In genomic region chr11:130023204-130023603, GRCh38 we compare ENCODE assay signal across 9 cellular contexts. TPM values are rescaled to one million over a fixed set of nuclear protein-coding genes. Genes with fewer than 3 reads are reported as not detected.
DNase-seq lines count a peak whose midpoint lies in the region; ATAC-seq and TF ChIP-seq lines count a peak whose summit lies in the region.
"Had no signal": no experiment of that assay in that cellular context is flagged by ENCODE, and none has a peak within 500 bp of the region (broad histone marks: within the 10 kb centered on the region; RNA-seq: fewer than 3 reads in every experiment).

No MANE protein-coding gene starts in this region.

- POLR2A ChIA-PET in CD8-positive, alpha-beta T cell (lab: Charles Lee), result no interaction called here

- ATAC-seq in GM19467 (IDR thresholded peaks at IDR 0.05; ENCODE audit: unreplicated experiment) (peak; percentile 93), HG03457 (IDR thresholded peaks at IDR 0.05; ENCODE audit: unreplicated experiment) (peak; percentile 94), HG03045 (IDR thresholded peaks at IDR 0.05; ENCODE audit: unreplicated experiment) (no peak)
- no peak for ATAC-seq in CD8-positive, alpha-beta T cell

- peaks cover 2% of the 10 kb centered on the region for H3K27me3 Mint-ChIP-seq in CD8-positive, alpha-beta T cell (ENCODE audit: low read depth)

- H3K36me3 ChIP-seq in testis (ENCODE audit: low read depth, missing control alignments), result no peaks in the 10 kb centered on the region
- H3K36me3 ChIP-seq in CD8-positive, alpha-beta T cell (ENCODE audit: insufficient read depth, low read length), result no peaks in the 10 kb centered on the region

- no peak for TF ChIP-seq POLR2A in testis (IDR thresholded peaks at IDR 0.05)

- no peaks in the 10 kb centered on the region for H3K27me3 ChIP-seq in testis
- no peaks in the 10 kb centered on the region for H3K27me3 ChIP-seq in CD8-positive, alpha-beta T cell (ENCODE audit: insufficient read depth, low read length)

- H3K36me3 Mint-ChIP-seq in CD8-positive, alpha-beta T cell, result no peaks in the 10 kb centered on the region
- H3K36me3 Mint-ChIP-seq: activated naive CD4-positive, alpha-beta T cell treated with anti-CD3 and anti-CD28 coated beads, Interleukin-2, amount 50 U/mL, for 24 hours had no signal

- WGBS in testis, 2 donors, result 36 to 65% methylated on average over 2 of the region's 2 CpGs

- H3K4me3 ChIP-seq in cardiac fibroblast (replicated peaks in 1 of 2; ENCODE audit: low read depth in 2 of 2, low read length in 2 of 2), result no peak overlapping the region
- no peak overlapping the region for H3K4me3 ChIP-seq in testis
- H3K4me3 ChIP-seq in CD8-positive, alpha-beta T cell (ENCODE audit: low read depth, low read length), result no peak overlapping the region

- H3K9me3 ChIP-seq in testis, result no peaks in the 10 kb centered on the region
- no peaks in the 10 kb centered on the region for H3K9me3 ChIP-seq in CD8-positive, alpha-beta T cell (ENCODE audit: low read length)

- TF ChIP-seq CTCF in cardiac fibroblast (IDR thresholded peaks at IDR 0.05; ENCODE audit: low read depth, low read length) (no peak), testis (IDR thresholded peaks at IDR 0.05) (no peak)
- TF ChIP-seq CTCF in CD8-positive, alpha-beta T cell (IDR thresholded peaks at IDR 0.05), result no peak

- H3K4me1 Mint-ChIP-seq in CD8-positive, alpha-beta T cell (ENCODE audit: low read depth), result no peaks in the 10 kb centered on the region
- H3K4me1 Mint-ChIP-seq: activated naive CD4-positive, alpha-beta T cell treated with anti-CD3 and anti-CD28 coated beads, Interleukin-2, amount 50 U/mL, for 24 hours had no signal

- no peak overlapping the region for H3K4me3 Mint-ChIP-seq in CD8-positive, alpha-beta T cell
- H3K4me3 Mint-ChIP-seq: activated naive CD4-positive, alpha-beta T cell treated with anti-CD3 and anti-CD28 coated beads, Interleukin-2, amount 50 U/mL, for 24 hours had no signal

- CTCF ChIA-PET in CD8-positive, alpha-beta T cell (lab: Charles Lee), result no interaction called here

- no peaks in the 10 kb centered on the region for H3K4me1 ChIP-seq in testis
- no peaks in the 10 kb centered on the region for H3K4me1 ChIP-seq in CD8-positive, alpha-beta T cell (ENCODE audit: insufficient read depth, low read length)

- no peaks in the 10 kb centered on the region for H3K9me3 Mint-ChIP-seq in CD8-positive, alpha-beta T cell
- H3K9me3 Mint-ChIP-seq: activated naive CD4-positive, alpha-beta T cell treated with anti-CD3 and anti-CD28 coated beads, Interleukin-2, amount 50 U/mL, for 24 hours had no signal

- H3K27ac Mint-ChIP-seq in CD8-positive, alpha-beta T cell, result no peak overlapping the region
- H3K27ac Mint-ChIP-seq: activated naive CD4-positive, alpha-beta T cell treated with anti-CD3 and anti-CD28 coated beads, Interleukin-2, amount 50 U/mL, for 24 hours had no signal

- intact Hi-C loops in testis (cut with DNase I; ENCODE audit: low total_unique reads), result no loop called here
- intact Hi-C loops in CD8-positive, alpha-beta T cell (cut with DNase I, micrococcal nuclease), result no loop called here

- peak; percentile 75 for DNase-seq in AG20443 (ENCODE audit: low spot score)
- peak; percentile 62 to 72 for DNase-seq in cardiac fibroblast (ENCODE audit: low read depth in 2 of 2)
- no peak for DNase-seq in T-helper 1 cell
- DNase-seq in testis, result no peak
- DNase-seq in CD8-positive, alpha-beta T cell, result no peak

- H3K27ac ChIP-seq in testis, result no peak overlapping the region
- no peak overlapping the region for H3K27ac ChIP-seq in CD8-positive, alpha-beta T cell (ENCODE audit: low read depth, low read length)

RNA-seq across cellular contexts. Expression of gene PRDM10, which starts 20.6 kb away (rescaled TPM):
- 10 to 100 TPM in 1 of 2 donors, 1 to 10 TPM in 1; 9.2 to 14.7 TPM for total RNA-seq in testis
- polyA plus RNA-seq in testis (ENCODE audit: insufficient read depth, low read depth, low replicate concordance), result 4.9 TPM
- total RNA-seq in CD8-positive, alpha-beta T cell, result 1 to 10 TPM; 9.2 TPM

RNA-seq across cellular contexts. Expression of gene APLP2, which starts 46.5 kb away (rescaled TPM):
- 100 to 1,000 TPM; 105 to 130 TPM for total RNA-seq in testis
- polyA plus RNA-seq in testis (ENCODE audit: insufficient read depth, low read depth, low replicate concordance), result 159 TPM
- 10 to 100 TPM; 23.2 to 24.7 TPM for total RNA-seq in CD8-positive, alpha-beta T cell

Comparison
In these comparisons a context has a peak if more than half of its experiments do, and no peak if none do; other contexts are left out.
1. DNase-seq: peak in AG20443 (single experiment) and cardiac fibroblast (2 of 2); none in T-helper 1 cell (0 of 5), testis (single experiment) and CD8-positive, alpha-beta T cell (0 of 7).
2. ATAC-seq: peak in GM19467 (single experiment) and HG03457 (single experiment); none in CD8-positive, alpha-beta T cell (single experiment) and HG03045 (single experiment).
3. RNA of gene APLP2, which starts 46.5 kb away (total RNA-seq): 105 to 130 TPM in testis; 23.2 to 24.7 TPM in CD8-positive, alpha-beta T cell; every median in the first group is over 4 times any median in the second.